In genomic region chr16:13638218-13638617, GRCh38 we compare ENCODE assay signal across 24 cellular contexts.
A peak's percentile ranks its signal among the peaks of the same experiment; 100 is the strongest.
DNase-seq lines count a peak whose midpoint lies in the region; ATAC-seq, FAIRE-seq and TF ChIP-seq lines count a peak whose summit lies in the region.
"Had no signal": no experiment of that assay in that cellular context is flagged by ENCODE, and none has a peak within 500 bp of the region (broad histone marks: within the 10 kb centered on the region; RNA-seq: fewer than 3 reads in every experiment).

No MANE protein-coding gene starts in this region.

- H3K4me1 ChIP-seq in HepG2 (ENCODE audit: insufficient read depth, low read length), result no peaks in the 10 kb centered on the region
- no peaks in the 10 kb centered on the region for H3K4me1 ChIP-seq in right lobe of liver
- H3K4me1 ChIP-seq in K562 (replicated peaks in 1 of 2; ENCODE audit: control insufficient read depth in 2 of 2, insufficient read depth in 2 of 2, low read length in 2 of 2), result no peaks in the 10 kb centered on the region
- H3K4me1 ChIP-seq in osteoblast (ENCODE audit: insufficient read depth, low read length), result no peaks in the 10 kb centered on the region
- H3K4me1 ChIP-seq: BE2C; BLaER1 treated with 17β-estradiol and CSF1 and Interleukin-3, amounts not matched to agents 10 nM and 100 nM had no signal

- TF ChIP-seq EP300 in HepG2 (IDR thresholded peaks at IDR 0.05; ENCODE audit: low read depth in 2 of 2, low read length in 2 of 2), result no peak
- no peak for TF ChIP-seq EP300 in HepG2 (CRISPR knock-in tag; IDR thresholded peaks at IDR 0.05; ENCODE audit: borderline replicate concordance)
- TF ChIP-seq EP300 in K562 (IDR thresholded peaks at IDR 0.05; ENCODE audit: low read length), result no peak

- DNase-seq in HepG2 (ENCODE audit: low spot score) (no peak), right lobe of liver (no peak), K562 (ENCODE audit: extremely low read depth in 1 of 4, low spot score in 3 of 4) (no peak), osteoblast (ENCODE audit: insufficient read length, low spot score, missing footprints) (peak; percentile 70), kidney tubule cell (ENCODE audit: low spot score) (no peak)
- DNase-seq: ACHN; AML-193; BE2C; CD4-positive, alpha-beta T cell; CD8-positive, alpha-beta memory T cell; DMS 273 treated with DMSO at 0.1 percent for 48 hours; DMS79; EL; GDM1; GOT3; H7; HCEC 1CT had no signal

- no peak overlapping the region for H3K4me3 ChIP-seq in HepG2 (replicated peaks in 1 of 3; ENCODE audit: insufficient read depth in 1 of 3, low read depth in 2 of 3, low read length in 3 of 3)
- H3K4me3 ChIP-seq in right lobe of liver, result no peak overlapping the region
- H3K4me3 ChIP-seq in K562, result no peak overlapping the region
- no peak overlapping the region for H3K4me3 ChIP-seq in osteoblast (ENCODE audit: insufficient read depth, low read length)
- H3K4me3 ChIP-seq: BLaER1 treated with 17β-estradiol and CSF1 and Interleukin-3, amounts not matched to agents 10 nM and 100 nM; GM12878 had no signal

- H3K9me3 ChIP-seq in HepG2 (ENCODE audit: low read length), result no peaks in the 10 kb centered on the region
- H3K9me3 ChIP-seq in right lobe of liver, result no peaks in the 10 kb centered on the region
- no peaks in the 10 kb centered on the region for H3K9me3 ChIP-seq in K562 (replicated peaks; ENCODE audit: control insufficient read depth, insufficient read depth, low read depth, low read length)
- H3K9me3 ChIP-seq in osteoblast (ENCODE audit: low read depth, low read length), result no peaks in the 10 kb centered on the region
- H3K9me3 ChIP-seq: BE2C had no signal

- CTCF ChIA-PET in HepG2 (lab: Yijun Ruan, JAX; ENCODE audit: low intra/inter-chr PET ratio, low total read pairs) (no interaction called here), K562 (lab: Yijun Ruan, JAX; ENCODE audit: low intra/inter-chr PET ratio) (no interaction called here)

- POLR2A ChIA-PET in HepG2 (lab: Yijun Ruan, JAX), result no interaction called here
- POLR2A ChIA-PET in K562 (lab: Yijun Ruan, JAX), result no interaction called here

- no peak for FAIRE-seq in HepG2 (lab: Jason Lieb, UNC)
- no peak for FAIRE-seq in K562 (lab: Jason Lieb, UNC)
- FAIRE-seq: A204.1, D721Med, GM12878, GM19239 had no signal

- H3K9ac ChIP-seq in HepG2 (ENCODE audit: insufficient read depth, low read depth, low read length) (no peak overlapping the region), K562 (ENCODE audit: insufficient read depth in 1 of 2, low read depth in 2 of 2, low read length in 2 of 2) (no peak overlapping the region)
- H3K9ac ChIP-seq: BLaER1 treated with 17β-estradiol and CSF1 and Interleukin-3, amounts not matched to agents 10 nM and 100 nM had no signal

- TF ChIP-seq RAD21 in HepG2 (CRISPR knock-in tag; IDR thresholded peaks at IDR 0.05) (no peak), K562 (CRISPR knock-in tag; conservative IDR thresholded peaks at IDR 0.05 in 1 of 2, IDR thresholded peaks at IDR 0.05 in 1 of 2) (no peak)

- H4K20me1 ChIP-seq in HepG2 (ENCODE audit: insufficient read depth, low read length) (no peaks in the 10 kb centered on the region), K562 (replicated peaks; ENCODE audit: control insufficient read depth, insufficient read depth, low read length) (no peaks in the 10 kb centered on the region), osteoblast (ENCODE audit: insufficient read depth, low read length) (no peaks in the 10 kb centered on the region)
- H4K20me1 ChIP-seq: BLaER1 treated with 17β-estradiol and CSF1 and Interleukin-3, amounts not matched to agents 10 nM and 100 nM had no signal

- no peaks in the 10 kb centered on the region for H3K9me1 ChIP-seq in K562 (ENCODE audit: control insufficient read depth, insufficient read depth, low read length)

- intact Hi-C loops in HepG2 (cut with micrococcal nuclease; ENCODE audit: unreplicated experiment), result no loop called here
- intact Hi-C loops in right lobe of liver (cut with DNase I), result no loop called here
- intact Hi-C loops in K562 (cut with micrococcal nuclease), result no loop called here

- ATAC-seq in HepG2, result no peak
- no peak for ATAC-seq in right lobe of liver
- ATAC-seq in K562, result no peak
- ATAC-seq in GM21529 (IDR thresholded peaks at IDR 0.05; ENCODE audit: unreplicated experiment), result no peak
- ATAC-seq: GM12878 had no signal

- TF ChIP-seq POLR2A in HepG2 (IDR thresholded peaks at IDR 0.05; ENCODE audit: insufficient read depth in 1 of 2, low read depth in 2 of 2, low read length in 2 of 2), result no peak
- no peak for TF ChIP-seq POLR2A in right lobe of liver (IDR thresholded peaks at IDR 0.05)
- TF ChIP-seq POLR2A in K562 (conservative IDR thresholded peaks at IDR 0.05), result no peak

- no peak overlapping the region for H3K27ac ChIP-seq in HepG2 (ENCODE audit: extremely low read length, insufficient read depth, low read length)
- H3K27ac ChIP-seq in right lobe of liver, result no peak overlapping the region
- H3K27ac ChIP-seq in K562 (ENCODE audit: extremely low read depth, low read depth, low read length), result no peak overlapping the region
- H3K27ac ChIP-seq in osteoblast (ENCODE audit: low read depth, low read length), result no peak overlapping the region
- H3K27ac ChIP-seq: 22Rv1; BLaER1 treated with 17β-estradiol and CSF1 and Interleukin-3, amounts not matched to agents 10 nM and 100 nM had no signal

- TF ChIP-seq CTCF in HepG2 (CRISPR knock-in tag; IDR thresholded peaks at IDR 0.05) (no peak), right lobe of liver (IDR thresholded peaks at IDR 0.05) (no peak), K562 (IDR thresholded peaks at IDR 0.05 in 2 of 3, conservative IDR thresholded peaks at IDR 0.05 in 1 of 3; ENCODE audit: insufficient read depth in 2 of 3, low read depth in 1 of 3, low read length in 3 of 3) (no peak), osteoblast (IDR thresholded peaks at IDR 0.05; ENCODE audit: extremely low read depth, low read depth, low read length) (no peak)

- WGBS in HepG2 (ENCODE audit: low lambda C conversion rate), result 43% methylated on average over 2 of the region's 2 CpGs
- 77% methylated on average over 2 of the region's 2 CpGs for whole genome bisulfite sequencing in right lobe of liver (ENCODE audit: insufficient coverage, low coverage, low lambda C conversion rate, missing lambda C conversion rate)
- WGBS in K562 (ENCODE audit: insufficient coverage, low coverage, missing lambda C conversion rate), result 9% methylated on average over 2 of the region's 2 CpGs

- BruUV-seq in HepG2 (replicated peaks; lab: Mats Ljungman, UMichigan), result no TSS peak
- BruUV-seq in K562 (replicated peaks; lab: Mats Ljungman, UMichigan), result no TSS peak

- H3K79me2 ChIP-seq in HepG2 (ENCODE audit: insufficient read depth, low read length) (no peaks in the 10 kb centered on the region), K562 (ENCODE audit: control insufficient read depth, insufficient read depth, low read length) (no peaks in the 10 kb centered on the region), osteoblast (ENCODE audit: insufficient read depth, low read length) (no peaks in the 10 kb centered on the region)

- H3K27me3 ChIP-seq in HepG2 (ENCODE audit: control insufficient read depth in 1 of 2, insufficient read depth in 2 of 2, low read length in 2 of 2) (no peaks in the 10 kb centered on the region; a peak in 1 of 5 replicates), right lobe of liver (no peaks in the 10 kb centered on the region), K562 (ENCODE audit: control insufficient read depth in 2 of 2, insufficient read depth in 2 of 2, low read length in 2 of 2) (no peaks in the 10 kb centered on the region), osteoblast (ENCODE audit: insufficient read depth, low read length) (no peaks in the 10 kb centered on the region)
- H3K27me3 ChIP-seq: BE2C; BLaER1 treated with 17β-estradiol and CSF1 and Interleukin-3, amounts not matched to agents 10 nM and 100 nM had no signal

- no peaks in the 10 kb centered on the region for H3K36me3 ChIP-seq in HepG2 (replicated peaks in 1 of 2; ENCODE audit: control insufficient read depth in 1 of 2, insufficient read depth in 2 of 2, low read length in 2 of 2)
- no peaks in the 10 kb centered on the region for H3K36me3 ChIP-seq in right lobe of liver
- no peaks in the 10 kb centered on the region for H3K36me3 ChIP-seq in K562 (ENCODE audit: control insufficient read depth, insufficient read depth, low read length)
- no peaks in the 10 kb centered on the region for H3K36me3 ChIP-seq in osteoblast (ENCODE audit: insufficient read depth, low read length)
- H3K36me3 ChIP-seq: BE2C; BLaER1 treated with 17β-estradiol and CSF1 and Interleukin-3, amounts not matched to agents 10 nM and 100 nM had no signal

- in situ Hi-C loops in HepG2 (cut with HindIII; ENCODE audit: extremely low pct_ligation_motif_present, low pct_unique_long_range_greater_than_20kb) (no loop called here), K562 (cut with MboI) (no loop called here)

- H3K4me2 ChIP-seq in HepG2 (ENCODE audit: low read depth, low read length) (no peak overlapping the region), K562 (ENCODE audit: insufficient read depth, low read length) (no peak overlapping the region), osteoblast (ENCODE audit: insufficient read depth, low read length) (no peak overlapping the region)
- H3K4me2 ChIP-seq: BLaER1 treated with 17β-estradiol and CSF1 and Interleukin-3, amounts not matched to agents 10 nM and 100 nM had no signal

- H2AFZ ChIP-seq in HepG2 (ENCODE audit: low read length) (no peak overlapping the region), K562 (ENCODE audit: low read depth, low read length) (no peak overlapping the region), osteoblast (ENCODE audit: low read length) (no peak overlapping the region)

TF ChIP-seq in HepG2, 621 proteins besides CTCF, POLR2A, EP300 and RAD21 (continues in another document):
- TF ChIP-seq MAFK (conservative IDR thresholded peaks at IDR 0.05 in 1 of 2, IDR thresholded peaks at IDR 0.05 in 1 of 2; ENCODE audit: low read length in 2 of 2), result peak; percentile 84 to 88
- TF ChIP-seq MAFF (IDR thresholded peaks at IDR 0.05; ENCODE audit: low read depth, low read length), result peak; percentile 81
- TF ChIP-seq ZNF414 (CRISPR knock-in tag; IDR thresholded peaks at IDR 0.05), result no peak

TF ChIP-seq in K562, 482 proteins besides CTCF, POLR2A, EP300 and RAD21 (continues in another document):
- TF ChIP-seq C11orf30 (IDR thresholded peaks at IDR 0.05; ENCODE audit: low read depth), result peak; percentile 19; the same call in 1 of the 2 replicates

Comparison
In these comparisons a context has a peak if more than half of its experiments do, and no peak if none do; other contexts are left out.
1. Of the 241 proteins assayed by ChIP-seq in both HepG2 and K562: peak only in HepG2: MAFF and MAFK; only in K562: none; in both: none; in neither: 239.